21 cellular contexts compared by ENCODE assay signal in the genomic region with DNA sequence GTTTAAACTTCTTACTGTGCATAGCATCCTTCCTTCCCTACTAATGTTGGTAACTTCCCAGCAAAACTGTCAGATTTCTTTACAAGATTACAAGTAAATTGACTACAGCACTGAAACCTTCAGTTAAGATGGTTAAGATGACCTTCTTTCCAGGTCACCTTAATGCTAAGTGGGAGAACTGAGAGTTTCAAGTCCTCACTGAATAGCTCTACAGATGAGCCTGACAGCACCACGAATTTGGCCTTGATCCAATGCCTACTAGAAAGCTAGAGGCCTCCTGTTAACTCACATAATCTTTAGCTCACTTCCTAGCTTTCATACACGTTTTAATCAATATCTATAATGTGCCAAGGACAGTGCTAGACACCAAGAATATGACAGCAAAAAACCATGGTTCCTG.
DNase-seq lines count a peak whose midpoint lies in the region; ATAC-seq and FAIRE-seq lines count a peak whose summit lies in the region.
"Had no signal": no experiment of that assay in that cellular context is flagged by ENCODE, and none has a peak within 500 bp of the region (broad histone marks: within the 10 kb centered on the region; RNA-seq: fewer than 3 reads in every experiment).

No MANE protein-coding gene starts in this region.

- no peak for FAIRE-seq in HTR-8/SVneo (lab: Jason Lieb, UNC)
- FAIRE-seq: urothelium cell line had no signal

- DNase-seq in Ammon's horn (ENCODE audit: low spot score), result no peak
- DNase-seq in HTR-8/SVneo (ENCODE audit: insufficient read length, low spot score), result no peak
- no peak for DNase-seq in NCI-H226
- no peak for DNase-seq in MV-4-11 (lab: John Stamatoyannopoulos, UW)
- DNase-seq: ACHN; activated naive CD4-positive, alpha-beta T cell treated with anti-CD3 and anti-CD28 coated beads for 36 hours; activated T-cell treated with anti-CD3 and anti-CD28 coated beads, Interleukin-2, amount 50 U/mL, for 48 hours; H9; mammary epithelial cell; NCI-H1417; NCI-H2171; psoas muscle; SJCRH30; stimulated activated CD4-positive, alpha-beta T cell treated with anti-CD3 and anti-CD28 coated beads, Interleukin-1b, Interleukin-23, amount 100 ng/mL, for 48 hours; T-helper 1 cell had no signal

- ATAC-seq in GM18498 (IDR thresholded peaks at IDR 0.05; ENCODE audit: unreplicated experiment), result peak; percentile 85
- ATAC-seq in GM19043 (IDR thresholded peaks at IDR 0.05; ENCODE audit: low read depth, unreplicated experiment), result peak; percentile 76
- ATAC-seq in HG02588 (IDR thresholded peaks at IDR 0.05; ENCODE audit: unreplicated experiment), result peak; percentile 78
- ATAC-seq in HG03457 (IDR thresholded peaks at IDR 0.05; ENCODE audit: unreplicated experiment), result peak; percentile 65
- ATAC-seq: Panc1, psoas muscle had no signal
